8 cellular contexts compared by ENCODE assay signal in the genomic region with DNA sequence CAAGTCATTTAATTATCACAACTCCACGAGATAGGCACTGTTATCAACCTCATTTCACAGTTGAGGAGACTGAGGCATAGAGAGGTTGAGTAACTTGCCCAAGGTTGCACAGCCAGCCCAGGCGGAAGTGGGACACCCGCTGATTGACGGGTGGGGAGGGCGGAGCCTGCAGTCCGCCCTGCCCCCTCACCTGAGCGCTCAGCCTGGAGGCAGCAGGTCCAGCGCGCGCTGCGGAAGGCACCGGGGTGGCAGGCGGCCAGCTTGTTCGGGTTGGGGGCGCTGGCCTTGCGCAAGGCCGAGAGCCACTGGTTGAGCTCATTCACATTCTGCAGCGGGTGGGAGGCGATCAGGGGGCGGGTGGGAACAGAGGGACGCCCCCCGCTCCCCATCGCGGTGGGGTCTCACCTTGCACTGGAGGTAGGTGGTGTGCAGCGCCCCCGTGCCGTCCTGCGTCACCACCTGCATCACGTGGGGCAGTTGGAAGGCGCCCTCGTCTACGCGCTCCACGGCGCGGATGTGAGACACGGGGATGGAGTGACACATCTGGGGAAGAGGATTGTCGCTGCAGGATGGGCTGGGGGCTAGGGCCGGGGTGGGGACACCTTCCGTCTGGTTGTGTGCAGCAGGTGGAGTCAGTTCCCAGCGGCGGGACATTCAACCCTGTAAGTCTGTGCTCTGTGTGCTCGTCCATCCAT. TPM values are rescaled to one million over a fixed set of nuclear protein-coding genes. Genes with fewer than 3 reads are reported as not detected.
DNase-seq lines count a peak whose midpoint lies in the region; ATAC-seq and TF ChIP-seq lines count a peak whose summit lies in the region.

No MANE protein-coding gene starts in this region.

- no peak overlapping the region for H3K9ac ChIP-seq in colonic mucosa (ENCODE audit: low read depth in 2 of 2, low read length in 2 of 2)

- DNase-seq in GM13977 (ENCODE audit: low spot score) (peak; percentile 71), colonic mucosa (peak; percentile 57), T1000 (lab: John Stamatoyannopoulos, UW) (no peak), ascending aorta (ENCODE audit: low spot score in 2 of 2) (no peak), H4 (ENCODE audit: low spot score) (no peak), NOMO-1 treated with dmso at 0.1 percent for 144 hours (lab: John Stamatoyannopoulos, UW; ENCODE audit: unreplicated experiment) (no peak)
- peak; percentile 41 to 50 for DNase-seq in stimulated activated CD4-positive, alpha-beta T cell treated with anti-CD3 and anti-CD28 coated beads, Interleukin-12 subunit alpha, Interleukin-12 subunit beta, amount 100 ng/mL, for 24 hours (ENCODE audit: low read depth in 2 of 2)

- H3K27me3 ChIP-seq in colonic mucosa, result no peaks in the 10 kb centered on the region
- peaks cover 5% of the 10 kb centered on the region for H3K27me3 ChIP-seq in ascending aorta

- intact Hi-C loops in colonic mucosa (cut with DNase I), result no loop called here
- intact Hi-C loops in ascending aorta (cut with DNase I), result no loop called here

- H3K4me3 ChIP-seq in colonic mucosa (no peak overlapping the region), ascending aorta (no peak overlapping the region)

- TF ChIP-seq CTCF in GM13977 (IDR thresholded peaks at IDR 0.05; ENCODE audit: extremely low read depth, insufficient read depth, missing control alignments), result no peak
- no peak for TF ChIP-seq CTCF in colonic mucosa (IDR thresholded peaks at IDR 0.05)
- TF ChIP-seq CTCF in ascending aorta (IDR thresholded peaks at IDR 0.05), result no peak

- H3K9me3 ChIP-seq in colonic mucosa (no peaks in the 10 kb centered on the region), ascending aorta (no peaks in the 10 kb centered on the region)

- H3K4me1 ChIP-seq in colonic mucosa (no peaks in the 10 kb centered on the region), ascending aorta (no peaks in the 10 kb centered on the region)

- ATAC-seq in activated CD4-positive, CD25-positive, alpha-beta regulatory T cell treated with anti-CD3 and anti-CD28 coated beads, Interleukin-2, amount 50 U/mL, for 24 hours, result peak; percentile 93

- H3K36me3 ChIP-seq in colonic mucosa (no peaks in the 10 kb centered on the region), ascending aorta (no peaks in the 10 kb centered on the region)

- in situ Hi-C loops in GM13977 (cut with MboI; ENCODE audit: low pct_unique_long_range_greater_than_20kb, low sequenced_read_pairs, unreplicated experiment), result no loop called here

- no peak overlapping the region for H3K27ac ChIP-seq in colonic mucosa
- H3K27ac ChIP-seq in ascending aorta, result no peak overlapping the region

RNA-seq across cellular contexts. Expression of a gene that starts 31.7 kb away (rescaled TPM):
- 10 to 100 TPM in 1 of 2 donors, 1 to 10 TPM in 1; 9.0 to 10.2 TPM for total RNA-seq in colonic mucosa
- 0.64 TPM for total RNA-seq in ascending aorta
- total RNA-seq in H4 (2014; rRNA removed; shearing (Covaris generic)), result 0.08 TPM in 1 of 2 replicates, not detected in the other

RNA-seq across cellular contexts. Expression of a gene that starts 45.6 kb away (rescaled TPM):
- total RNA-seq in colonic mucosa (under 1 TPM in 1 of 2 donors, not detected in 1; 0.20 TPM), ascending aorta (not detected)
- not detected in 2 replicates for total RNA-seq in H4 (2014; rRNA removed; shearing (Covaris generic))

RNA-seq across cellular contexts. Expression of a gene that starts 47.4 kb away (rescaled TPM):
- 1 to 10 TPM in 1 of 2 donors, under 1 TPM in 1; 0.82 to 1.3 TPM for total RNA-seq in colonic mucosa
- 4.5 TPM for total RNA-seq in ascending aorta
- 1.3 and 2.8 TPM in 2 replicates for total RNA-seq in H4 (2014; rRNA removed; shearing (Covaris generic))

Comparison
In these comparisons a context has a peak if more than half of its experiments do, and no peak if none do; other contexts are left out.
1. DNase-seq: peak in GM13977 (single experiment), colonic mucosa (single experiment) and stimulated activated CD4-positive, alpha-beta T cell treated with anti-CD3 and anti-CD28 coated beads, Interleukin-12 subunit alpha, Interleukin-12 subunit beta, amount 100 ng/mL, for 24 hours (2 of 2); none in T1000 (single experiment), ascending aorta (0 of 2), H4 (single experiment) and NOMO-1 treated with dmso at 0.1 percent for 144 hours (single experiment).